Comparison of ENCODE assay signal across 22 cellular contexts in the genomic region with DNA sequence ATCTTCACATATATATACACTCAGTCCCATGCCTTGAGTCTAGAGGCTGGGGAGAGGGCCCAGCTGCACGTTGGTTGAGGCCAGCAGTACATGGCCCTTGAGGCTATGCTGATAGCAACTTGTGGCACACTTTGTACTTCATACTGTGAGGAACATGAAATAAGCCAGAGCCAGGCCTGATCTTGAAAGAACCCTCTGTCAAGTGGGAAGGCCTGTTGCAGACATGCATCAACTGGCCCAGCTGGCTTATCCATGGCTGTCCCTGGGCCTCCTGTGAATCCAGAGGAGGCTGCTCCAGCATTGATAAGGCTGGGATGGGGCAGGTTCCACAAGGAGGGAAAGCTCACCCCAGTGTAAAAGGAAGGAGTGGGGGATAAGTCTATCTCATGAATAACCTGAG.
A peak's percentile ranks its signal among the peaks of the same experiment; 100 is the strongest.
DNase-seq lines count a peak whose midpoint lies in the region; ATAC-seq, FAIRE-seq and TF ChIP-seq lines count a peak whose summit lies in the region.
"Had no signal": no experiment of that assay in that cellular context is flagged by ENCODE, and none has a peak within 500 bp of the region (broad histone marks: within the 10 kb centered on the region; RNA-seq: fewer than 3 reads in every experiment).

No MANE protein-coding gene starts in this region.

- H2AFZ ChIP-seq in K562 (ENCODE audit: low read depth, low read length), result no peak overlapping the region
- H2AFZ ChIP-seq in keratinocyte (ENCODE audit: control insufficient read depth, low read length), result no peak overlapping the region

- H3K9me3 ChIP-seq in K562 (replicated peaks; ENCODE audit: control insufficient read depth, insufficient read depth, low read depth, low read length) (no peaks in the 10 kb centered on the region), keratinocyte (ENCODE audit: control insufficient read depth, low read depth, low read length) (no peaks in the 10 kb centered on the region)
- H3K9me3 ChIP-seq: BLaER1 treated with 17β-estradiol and CSF1 and Interleukin-3, amounts not matched to agents 10 nM and 100 nM; Peyer's patch had no signal

- peaks cover 20% of the 10 kb centered on the region for H3K36me3 Mint-ChIP-seq in activated CD4-positive, alpha-beta T cell treated with anti-CD3 and anti-CD28 coated beads for 36 hours (ENCODE audit: low read depth)

- no peaks in the 10 kb centered on the region for H3K9me1 ChIP-seq in K562 (ENCODE audit: control insufficient read depth, insufficient read depth, low read length)
- H3K9me1 ChIP-seq in keratinocyte (ENCODE audit: control insufficient read depth, extremely low read depth, insufficient read depth, low read length), result no peaks in the 10 kb centered on the region

- BruUV-seq in K562 (replicated peaks; lab: Mats Ljungman, UMichigan), result no TSS peak

- no peaks in the 10 kb centered on the region for H3K27me3 Mint-ChIP-seq in activated CD4-positive, alpha-beta T cell treated with anti-CD3 and anti-CD28 coated beads for 36 hours

- DNase-seq in activated CD4-positive, alpha-beta T cell treated with anti-CD3 and anti-CD28 coated beads for 36 hours, result no peak
- DNase-seq in activated CD4-positive, alpha-beta T cell treated with anti-CD3 and anti-CD28 coated beads, Interleukin-2, amount 50 U/mL, for 48 hours, result no peak
- no peak for DNase-seq in Right ventricle myocardium superior
- DNase-seq in cardiac septum (ENCODE audit: low spot score), result no peak
- DNase-seq in K562 (ENCODE audit: extremely low read depth in 1 of 4, low spot score in 3 of 4), result peak in 3 of 4 experiments; percentile 49 to 57 (median 52)
- no peak for DNase-seq in keratinocyte (ENCODE audit: low read depth, low spot score)
- DNase-seq in SHP77 treated with DMSO at 0.1 percent for 48 hours (lab: John Stamatoyannopoulos, UW), result no peak
- no peak for DNase-seq in coronary artery (ENCODE audit: low spot score)
- DNase-seq: 8988T, EL, GF-D8, GOT3, NCI-H1105, NCI-H146, NCI-H2029 treated with DMSO at 0.1 percent for 48 hours, NCI-H2171 treated with DMSO at 0.1 percent for 48 hours, NCI-H446, NCI-H526, Peyer's patch had no signal

- H3K4me1 ChIP-seq in K562 (replicated peaks in 1 of 2; ENCODE audit: control insufficient read depth in 2 of 2, insufficient read depth in 2 of 2, low read length in 2 of 2), result peaks cover 3 to 28% of the 10 kb centered on the region in 2 experiments; a peak in 3 of 5 replicates
- peaks cover 3% of the 10 kb centered on the region for H3K4me1 ChIP-seq in keratinocyte (ENCODE audit: control insufficient read depth, extremely low read depth, insufficient read depth, low read length)
- H3K4me1 ChIP-seq: Peyer's patch had no signal

- no peak for TF ChIP-seq EP300 in K562 (IDR thresholded peaks at IDR 0.05; ENCODE audit: low read length)

- H3K9ac ChIP-seq in K562 (ENCODE audit: insufficient read depth in 1 of 2, low read depth in 2 of 2, low read length in 2 of 2) (peak overlapping the region in 1 of 2 experiments; percentile 11; a peak in 1 of 4 replicates), keratinocyte (ENCODE audit: control insufficient read depth, extremely low read depth, insufficient read depth, low read length) (no peak overlapping the region)
- H3K9ac ChIP-seq: BLaER1 treated with 17β-estradiol and CSF1 and Interleukin-3, amounts not matched to agents 10 nM and 100 nM; KMS-11 had no signal

- dilution Hi-C loops in keratinocyte (cut with MboI; ENCODE audit: extremely low pct_ligation_motif_present, low sequenced_read_pairs), result loop anchor here (10.0 kb wide), 1 partner anchor 63 kb away; no protein-coding TSS in a partner anchor

- CTCF ChIA-PET in activated CD4-positive, alpha-beta T cell treated with anti-CD3 and anti-CD28 coated beads for 36 hours (lab: Charles Lee), result interaction anchor here (0.7 to 0.9 kb wide), 2 partner anchors 9 to 109 kb away, joined by 3 read pairs; no protein-coding TSS in a partner anchor
- CTCF ChIA-PET in K562 (lab: Yijun Ruan, JAX; ENCODE audit: low intra/inter-chr PET ratio), result no interaction called here

- no peak overlapping the region for H3K4me3 Mint-ChIP-seq in activated CD4-positive, alpha-beta T cell treated with anti-CD3 and anti-CD28 coated beads for 36 hours

- FAIRE-seq in K562 (lab: Jason Lieb, UNC) (no peak), keratinocyte (lab: Jason Lieb, UNC) (peak; percentile 23)

- H3K79me2 ChIP-seq in K562 (ENCODE audit: control insufficient read depth, insufficient read depth, low read length) (no peaks in the 10 kb centered on the region), keratinocyte (ENCODE audit: control insufficient read depth, insufficient read depth, low read length) (no peaks in the 10 kb centered on the region)

- POLR2A ChIA-PET in activated CD4-positive, alpha-beta T cell treated with anti-CD3 and anti-CD28 coated beads for 36 hours (lab: Charles Lee), result no interaction called here
- POLR2A ChIA-PET in K562 (lab: Yijun Ruan, JAX), result interaction anchor here (0.5 to 1.4 kb wide), 4 partner anchors 9 to 1661 kb away, joined by 3 to 4 read pairs (median 4); no protein-coding TSS in a partner anchor

- no peak for ATAC-seq in activated CD4-positive, alpha-beta T cell treated with anti-CD3 and anti-CD28 coated beads for 36 hours
- ATAC-seq in Right ventricle myocardium superior (ENCODE audit: poor library complexity) (peak; percentile 15), K562 (peak; percentile 8)
- ATAC-seq: HCT116 had no signal

- TF ChIP-seq CTCF in K562 (IDR thresholded peaks at IDR 0.05 in 2 of 3, conservative IDR thresholded peaks at IDR 0.05 in 1 of 3; ENCODE audit: insufficient read depth in 2 of 3, low read depth in 1 of 3, low read length in 3 of 3), result no peak
- TF ChIP-seq CTCF in keratinocyte (optimal IDR thresholded peaks at IDR 0.05 in 1 of 3, IDR thresholded peaks at IDR 0.05 in 1 of 3, conservative IDR thresholded peaks at IDR 0.05 in 1 of 3; ENCODE audit: extremely low read depth in 1 of 3, insufficient read depth in 2 of 3, low read length in 3 of 3), result no peak
- no peak for TF ChIP-seq CTCF in coronary artery (IDR thresholded peaks at IDR 0.05)

- WGBS in K562 (ENCODE audit: insufficient coverage, low coverage, missing lambda C conversion rate), result 44% methylated on average over 1 of the region's 1 CpG

- H3K27ac Mint-ChIP-seq in activated CD4-positive, alpha-beta T cell treated with anti-CD3 and anti-CD28 coated beads for 36 hours, result peak overlapping the region; percentile 20

- no peaks in the 10 kb centered on the region for H3K27me3 ChIP-seq in K562 (ENCODE audit: control insufficient read depth in 2 of 2, insufficient read depth in 2 of 2, low read length in 2 of 2)
- H3K27me3 ChIP-seq in keratinocyte (ENCODE audit: control insufficient read depth, extremely low read depth, insufficient read depth, low read length), result no peaks in the 10 kb centered on the region
- H3K27me3 ChIP-seq: BLaER1 treated with 17β-estradiol and CSF1 and Interleukin-3, amounts not matched to agents 10 nM and 100 nM; Peyer's patch had no signal

- H3K4me2 ChIP-seq in K562 (ENCODE audit: insufficient read depth, low read length), result no peak overlapping the region
- H3K4me2 ChIP-seq in keratinocyte (ENCODE audit: control insufficient read depth, extremely low read depth, insufficient read depth, low read depth, low read length), result no peak overlapping the region
- H3K4me2 ChIP-seq: BLaER1 treated with 17β-estradiol and CSF1 and Interleukin-3, amounts not matched to agents 10 nM and 100 nM; KMS-11 had no signal

- H3K4me3 ChIP-seq in K562, result no peak overlapping the region
- H3K4me3 ChIP-seq in keratinocyte (ENCODE audit: control insufficient read depth in 2 of 3, extremely low read depth in 1 of 3, insufficient read depth in 2 of 3, low read depth in 1 of 3, low read length in 3 of 3), result no peak overlapping the region
- no peak overlapping the region for H3K4me3 ChIP-seq in coronary artery
- H3K4me3 ChIP-seq: BLaER1 treated with 17β-estradiol and CSF1 and Interleukin-3, amounts not matched to agents 10 nM and 100 nM; Peyer's patch had no signal

- H4K20me1 ChIP-seq in K562 (replicated peaks; ENCODE audit: control insufficient read depth, insufficient read depth, low read length) (no peaks in the 10 kb centered on the region), keratinocyte (ENCODE audit: control insufficient read depth, extremely low read depth, insufficient read depth, low read length) (no peaks in the 10 kb centered on the region)

- H3K9me3 Mint-ChIP-seq in activated CD4-positive, alpha-beta T cell treated with anti-CD3 and anti-CD28 coated beads for 36 hours (ENCODE audit: low read depth), result no peaks in the 10 kb centered on the region

- no peak for TF ChIP-seq RAD21 in K562 (CRISPR knock-in tag; conservative IDR thresholded peaks at IDR 0.05 in 1 of 2, IDR thresholded peaks at IDR 0.05 in 1 of 2)

- no peak for TF ChIP-seq POLR2A in K562 (conservative IDR thresholded peaks at IDR 0.05)

- no peaks in the 10 kb centered on the region for H3K4me1 Mint-ChIP-seq in activated CD4-positive, alpha-beta T cell treated with anti-CD3 and anti-CD28 coated beads for 36 hours

- peaks cover 25% of the 10 kb centered on the region; the same call in 2 of the 3 replicates for H3K36me3 ChIP-seq in K562 (ENCODE audit: control insufficient read depth, insufficient read depth, low read length)
- peaks cover 2 to 6% of the 10 kb centered on the region in 2 experiments for H3K36me3 ChIP-seq in keratinocyte (ENCODE audit: control insufficient read depth in 2 of 2, extremely low read depth in 1 of 2, insufficient read depth in 2 of 2, low read length in 2 of 2)

- in situ Hi-C loops in K562 (cut with MboI), result no loop called here

- H3K27ac ChIP-seq in K562 (ENCODE audit: extremely low read depth, low read depth, low read length) (no peak overlapping the region), keratinocyte (ENCODE audit: control insufficient read depth, insufficient read depth, low read length) (no peak overlapping the region), coronary artery (no peak overlapping the region)
- H3K27ac ChIP-seq: BLaER1 treated with 17β-estradiol and CSF1 and Interleukin-3, amounts not matched to agents 10 nM and 100 nM; KMS-11; Peyer's patch had no signal

- intact Hi-C loops in activated CD4-positive, alpha-beta T cell treated with anti-CD3 and anti-CD28 coated beads for 36 hours (cut with DNase I, micrococcal nuclease), result no loop called here
- intact Hi-C loops in Right ventricle myocardium superior (cut with DNase I) (no loop called here), cardiac septum (cut with DNase I) (no loop called here), K562 (cut with micrococcal nuclease) (no loop called here)

TF ChIP-seq in K562, 482 proteins besides CTCF, POLR2A, EP300 and RAD21 (continues in another document):
- 0 out of 2 replicates have a peak, but pooled peaks have one; percentile 23 for TF ChIP-seq CXXC5 (CRISPR knock-in tag; IDR thresholded peaks at IDR 0.05)
- no peak for TF ChIP-seq TAF9B (IDR thresholded peaks at IDR 0.05; ENCODE audit: partially characterized antibody)
- TF ChIP-seq TEAD4 (IDR thresholded peaks at IDR 0.05; ENCODE audit: low read length), result 0 out of 2 replicates have a peak, but pooled peaks have one; percentile 26
- TF ChIP-seq TEAD4 (CRISPR knock-in tag; IDR thresholded peaks at IDR 0.05; ENCODE audit: borderline replicate concordance), result no peak
- peak; percentile 34; the same call in 1 of the 2 replicates for TF ChIP-seq NCOR1 (IDR thresholded peaks at IDR 0.05)
- no peak for TF ChIP-seq SP2 (IDR thresholded peaks at IDR 0.05; ENCODE audit: extremely low read depth, low read depth, low read length, poor library complexity, severe bottlenecking)

Comparison
In these comparisons a context has a peak if more than half of its experiments do, and no peak if none do; other contexts are left out.
1. DNase-seq: peak in K562 (3 of 4); none in activated CD4-positive, alpha-beta T cell treated with anti-CD3 and anti-CD28 coated beads for 36 hours (single experiment), activated CD4-positive, alpha-beta T cell treated with anti-CD3 and anti-CD28 coated beads, Interleukin-2, amount 50 U/mL, for 48 hours (0 of 2), Right ventricle myocardium superior (single experiment), cardiac septum (single experiment), keratinocyte (single experiment), SHP77 treated with DMSO at 0.1 percent for 48 hours (single experiment) and coronary artery (single experiment).